Comparison of ENCODE assay signal across 9 cellular contexts in genomic region chr12:15787801-15788200, GRCh38. TPM values are rescaled to one million over a fixed set of nuclear protein-coding genes. Genes with fewer than 3 reads are reported as not detected.
DNase-seq lines count a peak whose midpoint lies in the region; ATAC-seq and TF ChIP-seq lines count a peak whose summit lies in the region.
"Had no signal": no experiment of that assay in that cellular context is flagged by ENCODE, and none has a peak within 500 bp of the region (broad histone marks: within the 10 kb centered on the region; RNA-seq: fewer than 3 reads in every experiment).

No MANE protein-coding gene starts in this region.

- no peak for ATAC-seq in left lung

- no peak for TF ChIP-seq CTCF in left lung (IDR thresholded peaks at IDR 0.05)

- H3K9me3 ChIP-seq in adipocyte (ENCODE audit: control insufficient read depth, low read length) (peaks cover 7% of the 10 kb centered on the region), left lung (no peaks in the 10 kb centered on the region)

- DNase-seq in NCI-H82 (lab: John Stamatoyannopoulos, UW) (peak; percentile 23), NCI-H82 treated with DMSO at 0.1 percent for 48 hours (lab: John Stamatoyannopoulos, UW; ENCODE audit: unreplicated experiment) (no peak), adipocyte (ENCODE audit: low read depth) (peak; percentile 31), left lung (no peak), superior temporal gyrus (ENCODE audit: extremely low spot score) (peak; percentile 47), NCI-H1092 (lab: John Stamatoyannopoulos, UW) (no peak), posterior vena cava (ENCODE audit: low spot score) (no peak), SW 1271 (lab: John Stamatoyannopoulos, UW) (no peak)

- no peaks in the 10 kb centered on the region for H3K27me3 ChIP-seq in adipocyte (replicated peaks; ENCODE audit: control insufficient read depth, insufficient read depth, low read length)
- H3K27me3 ChIP-seq in left lung = peaks cover 0 to 41% of the 10 kb centered on the region in 2 donors

- intact Hi-C loops in left lung (cut with DNase I) = no loop called here
- intact Hi-C loops in posterior vena cava (cut with DNase I) = loop anchor here in 1 of 2 donors (10.0 kb wide), 2 partner anchors 63 to 193 kb away; no protein-coding TSS in a partner anchor

- H3K36me3 ChIP-seq in adipocyte (ENCODE audit: control insufficient read depth, insufficient read depth, low read length, severe bottlenecking) = peaks cover 15% of the 10 kb centered on the region
- no peaks in the 10 kb centered on the region for H3K36me3 ChIP-seq in left lung
- H3K36me3 ChIP-seq: BLaER1 had no signal

- peak overlapping the region; percentile 93 for H3K4me3 ChIP-seq in adipocyte (ENCODE audit: low read length)
- peak overlapping the region; percentile 57 to 63 for H3K4me3 ChIP-seq in left lung

- H3K4me1 ChIP-seq in adipocyte (ENCODE audit: control insufficient read depth, insufficient read depth, low read length) (peaks cover 22% of the 10 kb centered on the region), left lung (peaks cover 0 to 17% of the 10 kb centered on the region in 2 donors)

- H3K9ac ChIP-seq in adipocyte (ENCODE audit: low read length) = peak overlapping the region; percentile 95
- H3K9ac ChIP-seq: BLaER1 had no signal

- H3K27ac ChIP-seq in left lung = peak overlapping the region; percentile 81 to 86
- H3K27ac ChIP-seq: BLaER1 had no signal

RNA-seq across cellular contexts. Expression of gene EPS8, which starts 1.4 kb away (rescaled TPM):
- total RNA-seq in left lung = 10 to 100 TPM; 58.2 to 64.8 TPM
- 100 to 1,000 TPM; 107 to 144 TPM for total RNA-seq in posterior vena cava

Comparison
In these comparisons a context has a peak if more than half of its experiments do, and no peak if none do; other contexts are left out.
1. DNase-seq: peak in NCI-H82 (single experiment), adipocyte (single experiment) and superior temporal gyrus (single experiment); none in NCI-H82 treated with DMSO at 0.1 percent for 48 hours (single experiment), left lung (0 of 2), NCI-H1092 (single experiment), posterior vena cava (single experiment) and SW 1271 (0 of 2).